Comparison of ENCODE assay signal across 14 cellular contexts in the genomic region with DNA sequence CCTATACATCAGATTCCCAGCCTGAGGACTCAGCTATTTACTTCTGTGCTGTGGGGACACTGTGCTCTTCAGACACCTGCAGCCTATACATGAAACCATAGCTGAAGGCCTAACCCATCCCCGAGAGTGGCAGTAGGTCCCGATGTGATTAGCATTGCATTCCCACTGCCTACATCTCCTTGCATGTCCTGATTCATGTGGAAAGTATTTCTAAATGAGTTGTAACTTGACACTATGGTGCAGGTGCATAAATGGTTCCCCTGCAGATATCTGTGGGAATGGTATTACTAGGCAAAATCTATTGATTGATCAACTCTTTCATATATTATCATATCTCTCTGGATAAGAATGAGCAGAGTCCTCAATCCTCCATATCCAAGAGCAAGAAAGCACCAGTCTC.
A peak's percentile ranks its signal among the peaks of the same experiment; 100 is the strongest.
DNase-seq lines count a peak whose midpoint lies in the region; ATAC-seq and TF ChIP-seq lines count a peak whose summit lies in the region.
"Had no signal": no experiment of that assay in that cellular context is flagged by ENCODE, and none has a peak within 500 bp of the region (broad histone marks: within the 10 kb centered on the region; RNA-seq: fewer than 3 reads in every experiment).

No MANE protein-coding gene starts in this region.

- H3K27ac ChIP-seq in RWPE1 (no peak overlapping the region), foreskin keratinocyte (no peak overlapping the region)
- H3K27ac ChIP-seq: BLaER1 treated with 17β-estradiol and CSF1 and Interleukin-3, amounts not matched to agents 10 nM and 100 nM had no signal

- peak; percentile 65 for ATAC-seq in foreskin keratinocyte
- no peak for ATAC-seq in HG02981 (IDR thresholded peaks at IDR 0.05; ENCODE audit: unreplicated experiment)

- CTCF ChIA-PET in RWPE1 (lab: Yijun Ruan, JAX) = no interaction called here

- no peak for TF ChIP-seq CTCF in RWPE1 (conservative IDR thresholded peaks at IDR 0.05; ENCODE audit: low read depth)
- no peak for TF ChIP-seq CTCF in foreskin keratinocyte (conservative IDR thresholded peaks at IDR 0.05)

- peak; percentile 11 for DNase-seq in HPDE6-E6E7 (ENCODE audit: extremely low spot score)
- DNase-seq in RWPE1 (ENCODE audit: low spot score) = peak; percentile 41
- DNase-seq in foreskin keratinocyte = peak in 1 of 2 donors; percentile 69
- peak; percentile 33 for DNase-seq in renal cortical epithelial cell (ENCODE audit: low read depth)
- no peak for DNase-seq in activated CD4-positive, alpha-beta T cell treated with anti-CD3 and anti-CD28 coated beads, Interleukin-2, amount 50 U/mL, for 1 hour
- no peak for DNase-seq in cortex of kidney (lab: John Stamatoyannopoulos, UW)
- DNase-seq: ACHN; CD4-positive, CD25-positive, alpha-beta regulatory T cell; DMS53; GF-D8; HCEC 1CT; HFFc6 had no signal

- peaks cover 39% of the 10 kb centered on the region for H3K4me1 ChIP-seq in foreskin keratinocyte

- POLR2A ChIA-PET in RWPE1 (lab: Yijun Ruan, JAX; ENCODE audit: low non-redundant PET) = no interaction called here

- H3K27me3 ChIP-seq in foreskin keratinocyte = no peaks in the 10 kb centered on the region
- H3K27me3 ChIP-seq: BLaER1 treated with 17β-estradiol and CSF1 and Interleukin-3, amounts not matched to agents 10 nM and 100 nM had no signal

Comparison
In these comparisons a context has a peak if more than half of its experiments do, and no peak if none do; other contexts are left out.
1. DNase-seq: peak in HPDE6-E6E7 (single experiment), RWPE1 (single experiment) and renal cortical epithelial cell (single experiment); none in activated CD4-positive, alpha-beta T cell treated with anti-CD3 and anti-CD28 coated beads, Interleukin-2, amount 50 U/mL, for 1 hour (single experiment) and cortex of kidney (single experiment).